In genomic region chr5:66362021-66362420, GRCh38 we compare ENCODE assay signal across 18 cellular contexts.
"Had no signal": no experiment of that assay in that cellular context is flagged by ENCODE, and none has a peak within 500 bp of the region (broad histone marks: within the 10 kb centered on the region; RNA-seq: fewer than 3 reads in every experiment).

No MANE protein-coding gene starts in this region.

- DNase-seq: activated CD4-positive, alpha-beta T cell treated with anti-CD3 and anti-CD28 coated beads, Interleukin-2, amount 10 ng/mL, durations not matched to agents 24 days and 14 days; activated CD8-positive, alpha-beta memory T cell treated with anti-CD3 and anti-CD28 coated beads, Interleukin-2, amount 10 ng/mL, durations not matched to agents 7 days and 5 days; activated CD8-positive, alpha-beta T cell treated with anti-CD3 and anti-CD28 coated beads for 36 hours; activated effector memory CD4-positive, alpha-beta T cell treated with anti-CD3 and anti-CD28 coated beads, Interleukin-2, amount 50 U/mL, for 16 hours; activated naive CD4-positive, alpha-beta T cell treated with anti-CD3 and anti-CD28 coated beads, Interleukin-2, amount 10 ng/mL, durations not matched to agents 7 days and 5 days; activated T-cell treated with anti-CD3 and anti-CD28 coated beads for 4 hours; amygdala; cerebellar nuclear complex; left lung; mammary epithelial cell; midbrain; natural killer cell; nucleus accumbens; spleen; stimulated activated CD4-positive, alpha-beta T cell treated with anti-CD3 and anti-CD28 coated beads, Interleukin-4, amount 100 ng/mL, for 24 hours; stimulated activated naive CD4-positive, alpha-beta T cell treated with Interleukin-2 at 50 U/mL for 16 hours; upper lobe of left lung had no signal

- ATAC-seq: activated CD4-positive, CD25-positive, alpha-beta regulatory T cell treated with anti-CD3 and anti-CD28 coated beads, Interleukin-2, amount 50 U/mL, for 24 hours; activated CD8-positive, alpha-beta memory T cell treated with anti-CD3 and anti-CD28 coated beads, Interleukin-2, amount 10 ng/mL, durations not matched to agents 7 days and 5 days; activated CD8-positive, alpha-beta T cell treated with anti-CD3 and anti-CD28 coated beads for 36 hours; natural killer cell had no signal
